In the genomic region with DNA sequence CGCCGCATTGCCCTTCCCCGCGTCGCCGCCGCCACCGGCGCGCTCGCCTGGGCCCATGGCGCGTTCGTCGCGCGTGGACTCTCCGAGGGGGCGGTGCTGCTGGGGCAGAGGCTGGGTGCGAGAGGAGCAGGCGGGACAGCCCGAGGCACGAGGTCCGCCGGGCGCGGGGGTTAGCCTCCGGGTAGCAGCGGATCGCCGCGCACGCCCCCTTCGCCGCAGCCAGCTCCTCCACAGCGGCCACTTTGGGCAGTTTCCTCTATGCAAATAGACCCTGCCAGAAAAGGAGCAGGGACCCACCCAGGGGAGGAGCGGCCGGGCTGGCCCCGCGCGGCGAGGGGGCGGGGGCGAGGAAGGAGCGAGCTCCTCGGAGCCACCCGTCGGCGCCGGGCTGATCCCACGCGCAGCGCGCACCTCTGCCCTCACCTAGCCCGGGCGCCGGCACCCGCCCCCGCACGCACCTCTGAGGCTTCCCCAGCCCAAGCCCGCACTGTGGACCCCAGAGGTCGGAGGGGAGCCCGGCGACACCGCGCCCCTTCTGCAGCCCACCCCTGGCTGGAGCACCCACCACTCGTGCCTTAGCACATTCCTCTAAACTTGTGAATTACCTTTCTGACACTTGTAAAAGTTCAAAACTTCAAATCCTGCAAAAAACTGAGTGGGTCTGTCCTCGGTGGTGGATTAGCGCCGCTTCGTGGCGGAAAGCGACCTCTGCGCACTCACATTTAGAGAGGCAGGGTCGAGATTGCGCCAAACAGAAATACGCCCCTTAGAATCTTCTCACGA, we compare ENCODE assay signal across 9 cellular contexts. TPM values are rescaled to one million over a fixed set of nuclear protein-coding genes. Genes with fewer than 3 reads are reported as not detected.
A peak's percentile ranks its signal among the peaks of the same experiment; 100 is the strongest.
DNase-seq lines count a peak whose midpoint lies in the region; ATAC-seq and TF ChIP-seq lines count a peak whose summit lies in the region.
"Had no signal": no experiment of that assay in that cellular context is flagged by ENCODE, and none has a peak within 500 bp of the region (broad histone marks: within the 10 kb centered on the region; RNA-seq: fewer than 3 reads in every experiment).

A gene (minus strand): TSS at position 253 of the 783 bp plus-strand sequence.

- peak; percentile 43 for DNase-seq in IMR-90
- peak; percentile 63 for DNase-seq in activated CD4-positive, alpha-beta T cell treated with anti-CD3 and anti-CD28 coated beads for 36 hours
- peak; percentile 20 for DNase-seq in stimulated activated CD8-positive, alpha-beta memory T cell treated with anti-CD3 and anti-CD28 coated beads, Interleukin-12 subunit alpha, Interleukin-12 subunit beta, amount 100 ng/mL, for 4 hours (ENCODE audit: low read depth)
- DNase-seq in SHP77 treated with DMSO at 0.1 percent for 48 hours (lab: John Stamatoyannopoulos, UW): no peak

- no peak within 1 kb of the TSS for H2BK5ac ChIP-seq in IMR-90 (ENCODE audit: low read depth, low read length, poor library complexity, severe bottlenecking)

- no peak within 1 kb of the TSS for H2BK120ac ChIP-seq in IMR-90 (ENCODE audit: low read depth, low read length)

- H3K4me3 Mint-ChIP-seq in activated CD4-positive, alpha-beta T cell treated with anti-CD3 and anti-CD28 coated beads for 36 hours: peak within 1 kb of the TSS; percentile 58

- peak within 1 kb of the TSS; percentile 64 for H3K4me2 ChIP-seq in IMR-90 (ENCODE audit: low read depth, low read length)

- H4K20me1 ChIP-seq in IMR-90 (ENCODE audit: insufficient read depth, low read length): no peaks in the 10 kb centered on the region

- H3K18ac ChIP-seq in IMR-90 (ENCODE audit: low read depth, low read length): no peak within 1 kb of the TSS

- no peak within 1 kb of the TSS for H2BK20ac ChIP-seq in IMR-90 (ENCODE audit: low read depth, low read length)

- no peak within 1 kb of the TSS for H4K8ac ChIP-seq in IMR-90 (ENCODE audit: low read depth in 2 of 2, low read length in 2 of 2)

- H3K79me1 ChIP-seq in IMR-90 (ENCODE audit: low read depth in 1 of 2, low read length in 2 of 2): no peaks in the 10 kb centered on the region

- H3K14ac ChIP-seq in IMR-90 (replicated peaks; ENCODE audit: low read depth, low read length): no peak within 1 kb of the TSS

- H3K4ac ChIP-seq in IMR-90 (ENCODE audit: low read depth, low read length): no peak within 1 kb of the TSS

- H3K23ac ChIP-seq in IMR-90 (ENCODE audit: low read depth, low read length): no peak within 1 kb of the TSS

- H4K5ac ChIP-seq in IMR-90 (ENCODE audit: low read depth, low read length): no peak within 1 kb of the TSS

- no peak within 1 kb of the TSS for H2AK9ac ChIP-seq in IMR-90 (replicated peaks; ENCODE audit: low read depth, low read length, poor library complexity)

- in situ Hi-C loops in IMR-90 (cut with MboI; ENCODE audit: low sequenced_read_pairs): no loop called here

- H3K4me1 ChIP-seq in ES-I3 (ENCODE audit: insufficient read depth, low read length) (peaks cover 16% of the 10 kb centered on the region; the same call in 1 of the 2 replicates), IMR-90 (ENCODE audit: control insufficient read depth, insufficient read depth, low read length) (no peaks in the 10 kb centered on the region), duodenal mucosa (ENCODE audit: control insufficient read depth in 1 of 2, insufficient read depth in 2 of 2, low read length in 2 of 2) (no peaks in the 10 kb centered on the region), liver (ENCODE audit: control insufficient read depth in 4 of 4, insufficient read depth in 4 of 4, low read length in 3 of 4) (peaks cover 9 to 14% (median 11%) of the 10 kb centered on the region in 4 donors)

- 3% methylated on average over 29 of the region's 78 CpGs; no CpG with 5 or more reads in 1 of the 2 experiments for WGBS in IMR-90 (ENCODE audit: extremely low coverage in 2 of 2, insufficient read length in 1 of 2), 2 experiments
- 2% methylated on average over 78 of the region's 78 CpGs for WGBS in liver

- H2AK5ac ChIP-seq in IMR-90 (ENCODE audit: low read depth, low read length): no peak within 1 kb of the TSS

- H3K9me3 Mint-ChIP-seq in activated CD4-positive, alpha-beta T cell treated with anti-CD3 and anti-CD28 coated beads for 36 hours (ENCODE audit: low read depth): peaks cover 16% of the 10 kb centered on the region

- H3K9me3 ChIP-seq in ES-I3 (ENCODE audit: control insufficient read depth, insufficient read depth, low read length) (peaks cover 11% of the 10 kb centered on the region), IMR-90 (ENCODE audit: control insufficient read depth, insufficient read depth, low read length) (peaks cover 5% of the 10 kb centered on the region; the same call in 1 of the 2 replicates), duodenal mucosa (ENCODE audit: control insufficient read depth in 1 of 2, low read length in 2 of 2) (peaks cover 0 to 10% of the 10 kb centered on the region in 2 donors), liver (ENCODE audit: control insufficient read depth in 4 of 4, low read length in 3 of 4) (peaks cover 0 to 4% (median 2%) of the 10 kb centered on the region in 4 donors)

- H2AFZ ChIP-seq in IMR-90 (replicated peaks; ENCODE audit: low read length, poor library complexity): peak within 1 kb of the TSS; percentile 84

- peak; percentile 83 for ATAC-seq in IMR-90 (ENCODE audit: low read depth)
- ATAC-seq in activated CD4-positive, alpha-beta T cell treated with anti-CD3 and anti-CD28 coated beads for 36 hours: peak; percentile 59
- no peak for ATAC-seq in HG03460 (IDR thresholded peaks at IDR 0.05; ENCODE audit: unreplicated experiment)

- BruUV-seq in IMR-90 (replicated peaks; lab: Mats Ljungman, UMichigan): no TSS peak

- peaks cover 13% of the 10 kb centered on the region for H3K36me3 Mint-ChIP-seq in activated CD4-positive, alpha-beta T cell treated with anti-CD3 and anti-CD28 coated beads for 36 hours (ENCODE audit: low read depth)

- intact Hi-C loops in IMR-90 (cut with micrococcal nuclease): loop anchor here (1.0 kb wide), 2 partner anchors 306 to 310 kb away; no protein-coding TSS in a partner anchor
- intact Hi-C loops in activated CD4-positive, alpha-beta T cell treated with anti-CD3 and anti-CD28 coated beads for 36 hours (cut with DNase I, micrococcal nuclease): loop anchor here in 1 of 2 experiments (1.0 to 2.0 kb wide), 3 partner anchors 130 to 355 kb away; no protein-coding TSS in a partner anchor

- H3K27me3 Mint-ChIP-seq in activated CD4-positive, alpha-beta T cell treated with anti-CD3 and anti-CD28 coated beads for 36 hours: peaks cover 46% of the 10 kb centered on the region

- H3K4me3 ChIP-seq in IMR-90 (ENCODE audit: insufficient read depth, low read depth, low read length): peak within 1 kb of the TSS; percentile 46
- peak within 1 kb of the TSS; percentile 40 to 48 for H3K4me3 ChIP-seq in duodenal mucosa (ENCODE audit: low read depth in 1 of 2, low read length in 2 of 2)
- peak within 1 kb of the TSS in 2 of 3 donors; percentile 24 to 49 for H3K4me3 ChIP-seq in liver (ENCODE audit: low read depth in 1 of 3, low read length in 3 of 3)
- H3K4me3 ChIP-seq: SJSA1 had no signal

- H3K27ac ChIP-seq in IMR-90 (ENCODE audit: insufficient read depth, low read length): no peak within 1 kb of the TSS
- no peak within 1 kb of the TSS for H3K27ac ChIP-seq in duodenal mucosa (ENCODE audit: low read depth, low read length)
- H3K27ac ChIP-seq in liver (ENCODE audit: low read depth in 1 of 2, low read length in 2 of 2): no peak within 1 kb of the TSS
- H3K27ac ChIP-seq: SJSA1 had no signal

- TF ChIP-seq CTCF in IMR-90 (conservative IDR thresholded peaks at IDR 0.05; ENCODE audit: low read depth, low read length) (peak; percentile 61), liver (IDR thresholded peaks at IDR 0.05; ENCODE audit: low read depth, low read length, missing input control) (peak; percentile 49)

- CTCF ChIA-PET in IMR-90 (lab: Yijun Ruan, JAX): interaction anchor here (1.1 kb wide), 2 partner anchors 14 to 33 kb away, joined by 3 read pairs; no protein-coding TSS in a partner anchor
- CTCF ChIA-PET in activated CD4-positive, alpha-beta T cell treated with anti-CD3 and anti-CD28 coated beads for 36 hours (lab: Charles Lee): interaction anchor here (0.6 to 1.7 kb wide), 4 partner anchors 21 to 1747 kb away, joined by 3 to 4 read pairs (median 3); no protein-coding TSS in a partner anchor

- no peak for TF ChIP-seq POLR2A in IMR-90 (IDR thresholded peaks at IDR 0.05; ENCODE audit: low read depth, low read length)

- peaks cover 28% of the 10 kb centered on the region for H3K27me3 ChIP-seq in IMR-90 (ENCODE audit: control insufficient read depth, insufficient read depth, low read length)
- peaks cover 18 to 37% of the 10 kb centered on the region in 2 donors for H3K27me3 ChIP-seq in duodenal mucosa (ENCODE audit: control insufficient read depth in 1 of 2, insufficient read depth in 2 of 2, low read length in 2 of 2)
- peaks cover 0 to 4% (median 0%) of the 10 kb centered on the region in 4 donors for H3K27me3 ChIP-seq in liver (ENCODE audit: control insufficient read depth in 4 of 4, insufficient read depth in 4 of 4, low read length in 3 of 4)

- dilution Hi-C loops in IMR-90 (cut with HindIII; ENCODE audit: low sequenced_read_pairs, unreplicated experiment): no loop called here

- POLR2A ChIA-PET in IMR-90 (lab: Charles Lee; ENCODE audit: unreplicated experiment): no interaction called here
- POLR2A ChIA-PET in activated CD4-positive, alpha-beta T cell treated with anti-CD3 and anti-CD28 coated beads for 36 hours (lab: Charles Lee): no interaction called here

- no peaks in the 10 kb centered on the region for H3K9me1 ChIP-seq in IMR-90 (ENCODE audit: insufficient read depth, low read length)

- TF ChIP-seq RAD21 in IMR-90 (IDR thresholded peaks at IDR 0.05; ENCODE audit: low read length): peak; percentile 55
- TF ChIP-seq RAD21 in liver (IDR thresholded peaks at IDR 0.05): peak; percentile 73 to 79

- peaks cover 5% of the 10 kb centered on the region for H3K4me1 Mint-ChIP-seq in activated CD4-positive, alpha-beta T cell treated with anti-CD3 and anti-CD28 coated beads for 36 hours

- peak within 1 kb of the TSS; percentile 77 for H3K9ac ChIP-seq in ES-I3 (ENCODE audit: low read depth, low read length)
- H3K9ac ChIP-seq in IMR-90 (ENCODE audit: low read depth, low read length): no peak within 1 kb of the TSS
- H3K9ac ChIP-seq in duodenal mucosa (ENCODE audit: low read depth in 1 of 2, low read length in 2 of 2): no peak within 1 kb of the TSS
- H3K9ac ChIP-seq in liver (ENCODE audit: low read depth in 1 of 2, low read length in 2 of 2): no peak within 1 kb of the TSS

- H3K36me3 ChIP-seq in ES-I3 (ENCODE audit: insufficient read depth, low read length): no peaks in the 10 kb centered on the region
- no peaks in the 10 kb centered on the region for H3K36me3 ChIP-seq in IMR-90 (ENCODE audit: control insufficient read depth, insufficient read depth, low read length)
- H3K36me3 ChIP-seq in duodenal mucosa (ENCODE audit: control insufficient read depth in 1 of 2, insufficient read depth in 2 of 2, low read length in 2 of 2): no peaks in the 10 kb centered on the region
- H3K36me3 ChIP-seq in liver (ENCODE audit: control insufficient read depth in 4 of 4, insufficient read depth in 3 of 4, low read depth in 1 of 4, low read length in 3 of 4): peaks cover 0 to 9% (median under 1%) of the 10 kb centered on the region in 4 donors

- H3K27ac Mint-ChIP-seq in activated CD4-positive, alpha-beta T cell treated with anti-CD3 and anti-CD28 coated beads for 36 hours: no peak within 1 kb of the TSS

- no peak within 1 kb of the TSS for H3K56ac ChIP-seq in IMR-90 (ENCODE audit: extremely low read depth, insufficient read depth, low read length)

- no peak within 1 kb of the TSS for H2BK15ac ChIP-seq in IMR-90 (ENCODE audit: low read depth, low read length)

- no peak within 1 kb of the TSS for H4K91ac ChIP-seq in IMR-90 (ENCODE audit: insufficient read depth, low read depth, low read length)

RNA-seq across cellular contexts. Expression of the gene that starts here (rescaled TPM):
- total RNA-seq in IMR-90 (2012; rRNA removed) (not detected in 2 replicates), liver (1 to 10 TPM in 1 of 2 donors, under 1 TPM in 1; 0.33 to 1.4 TPM)
- polyA plus RNA-seq in IMR-90 (2012; rRNA removed) (not detected in 2 replicates), liver (under 1 TPM; 0.08 to 0.21 TPM)
- polyA plus RNA-seq in IMR-90 (2012; cell fraction: cytosol; rRNA removed): not detected in 2 replicates
- polyA plus RNA-seq in IMR-90 (2012; cell fraction: nucleus; rRNA removed; ENCODE audit: low replicate concordance): 0.03 TPM in 1 of 2 replicates, not detected in the other
- not detected for total RNA-seq in activated CD4-positive, alpha-beta T cell treated with anti-CD3 and anti-CD28 coated beads for 36 hours
- total RNA-seq: SJSA1 had no signal

Comparison
In these comparisons a context has a peak if more than half of its experiments do, and no peak if none do; other contexts are left out.
1. Peak in DNase-seq, ATAC-seq, H3K4me3 ChIP-seq and H3K4me2 ChIP-seq in IMR-90; RNA of the gene not detected or under 1 TPM.
2. Peak in DNase-seq and ATAC-seq in activated CD4-positive, alpha-beta T cell treated with anti-CD3 and anti-CD28 coated beads for 36 hours; RNA of the gene not detected or under 1 TPM.